9 cellular contexts compared by ENCODE assay signal in genomic region chr9:79731483-79731882, GRCh38.
DNase-seq lines count a peak whose midpoint lies in the region; ATAC-seq lines count a peak whose summit lies in the region.
"Had no signal": no experiment of that assay in that cellular context is flagged by ENCODE, and none has a peak within 500 bp of the region (broad histone marks: within the 10 kb centered on the region; RNA-seq: fewer than 3 reads in every experiment).

No MANE protein-coding gene starts in this region.

- ATAC-seq in GM18907 (IDR thresholded peaks at IDR 0.05; ENCODE audit: unreplicated experiment) = peak; percentile 86
- ATAC-seq in GM21717 (IDR thresholded peaks at IDR 0.05; ENCODE audit: unreplicated experiment) = peak; percentile 91
- peak; percentile 68 for ATAC-seq in HG03457 (IDR thresholded peaks at IDR 0.05; ENCODE audit: unreplicated experiment)

- DNase-seq in left kidney (ENCODE audit: low read depth, low spot score) (peak; percentile 49), activated gamma-delta T cell treated with Interleukin-2 at 50 U/mL for 16 hours (no peak), SKM-1 treated with dmso at 0.1 percent for 144 hours (lab: John Stamatoyannopoulos, UW; ENCODE audit: unreplicated experiment) (no peak), cortex of kidney (lab: John Stamatoyannopoulos, UW) (no peak), NCI-H524 treated with DMSO at 0.1 percent for 48 hours (lab: John Stamatoyannopoulos, UW) (no peak)
- DNase-seq: hippocampal formation had no signal
